8 cellular contexts compared by ENCODE assay signal in genomic region chr19:47257411-47258169, GRCh38. TPM values are rescaled to one million over a fixed set of nuclear protein-coding genes. Genes with fewer than 3 reads are reported as not detected.
A peak's percentile ranks its signal among the peaks of the same experiment; 100 is the strongest.
DNase-seq lines count a peak whose midpoint lies in the region; ATAC-seq and TF ChIP-seq lines count a peak whose summit lies in the region.

No MANE protein-coding gene starts in this region.

- WGBS in stomach, 5 donors, result 2 to 5% (median 4%) methylated on average over 24 to 29 of the region's 29 CpGs

- H3K27ac Mint-ChIP-seq in activated naive CD4-positive, alpha-beta T cell treated with anti-CD3 and anti-CD28 coated beads for 36 hours, result peak overlapping the region; percentile 96
- H3K27ac Mint-ChIP-seq in activated naive CD8-positive, alpha-beta T cell treated with anti-CD3 and anti-CD28 coated beads, Interleukin-2, amount 10 ng/mL, durations not matched to agents 7 days and 5 days, result peak overlapping the region; percentile 96

- intact Hi-C loops in activated naive CD4-positive, alpha-beta T cell treated with anti-CD3 and anti-CD28 coated beads for 36 hours (cut with micrococcal nuclease), result loop anchor here (1.0 to 5.0 kb wide), 7 partner anchors 17 to 540 kb away; partner anchors contain the start of genes ARHGAP35, DHX34, INAFM1 and NAPA
- intact Hi-C loops in stomach (cut with DNase I; ENCODE audit: low total_unique reads), result no loop called here

- no peaks in the 10 kb centered on the region for H3K9me3 Mint-ChIP-seq in activated naive CD4-positive, alpha-beta T cell treated with anti-CD3 and anti-CD28 coated beads for 36 hours
- no peaks in the 10 kb centered on the region for H3K9me3 Mint-ChIP-seq in activated naive CD8-positive, alpha-beta T cell treated with anti-CD3 and anti-CD28 coated beads, Interleukin-2, amount 10 ng/mL, durations not matched to agents 7 days and 5 days

- DNase-seq in activated naive CD4-positive, alpha-beta T cell treated with anti-CD3 and anti-CD28 coated beads for 36 hours, result no peak
- no peak for DNase-seq in activated naive CD4-positive, alpha-beta T cell treated with Interleukin-2 at 50 U/mL for 16 hours
- DNase-seq in activated naive CD8-positive, alpha-beta T cell treated with anti-CD3 and anti-CD28 coated beads, Interleukin-2, amount 10 ng/mL, durations not matched to agents 7 days and 5 days, result no peak
- DNase-seq in stomach (no peak), NCI-H1930 (lab: John Stamatoyannopoulos, UW) (no peak), kidney glomerular epithelial cell (lab: John Stamatoyannopoulos, UW) (no peak)

- H3K27me3 Mint-ChIP-seq in activated naive CD4-positive, alpha-beta T cell treated with anti-CD3 and anti-CD28 coated beads for 36 hours (ENCODE audit: low read depth), result no peaks in the 10 kb centered on the region
- H3K27me3 Mint-ChIP-seq in activated naive CD8-positive, alpha-beta T cell treated with anti-CD3 and anti-CD28 coated beads, Interleukin-2, amount 10 ng/mL, durations not matched to agents 7 days and 5 days, result no peaks in the 10 kb centered on the region

- POLR2A ChIA-PET in activated naive CD8-positive, alpha-beta T cell treated with anti-CD3 and anti-CD28 coated beads, Interleukin-2, amount 10 ng/mL, durations not matched to agents 7 days and 5 days (lab: Charles Lee), result interaction anchor here (1.4 to 2.8 kb wide), 4 partner anchors 15 to 144 kb away, joined by 5 to 63 read pairs (median 21); partner anchors contain the start of genes INAFM1 and ZC3H4

- peak overlapping the region; percentile 68 for H3K4me3 ChIP-seq in iPS-18c (ENCODE audit: insufficient read depth, low read depth, low read length)
- H3K4me3 ChIP-seq in stomach, result peak overlapping the region; percentile 45 to 60 (median 54)

- no peak for TF ChIP-seq CTCF in stomach (IDR thresholded peaks at IDR 0.05)

- TF ChIP-seq EP300 in stomach (IDR thresholded peaks at IDR 0.05), result no peak

- H3K36me3 ChIP-seq in stomach, result peaks cover 37 to 45% (median 44%) of the 10 kb centered on the region in 4 donors

- peak overlapping the region; percentile 88 for H3K4me3 Mint-ChIP-seq in activated naive CD4-positive, alpha-beta T cell treated with anti-CD3 and anti-CD28 coated beads for 36 hours
- H3K4me3 Mint-ChIP-seq in activated naive CD8-positive, alpha-beta T cell treated with anti-CD3 and anti-CD28 coated beads, Interleukin-2, amount 10 ng/mL, durations not matched to agents 7 days and 5 days, result peak overlapping the region; percentile 97

- peaks cover 22 to 49% (median 38%) of the 10 kb centered on the region in 4 donors for H3K4me1 ChIP-seq in stomach

- H3K27me3 ChIP-seq in stomach, result no peaks in the 10 kb centered on the region

- peaks cover 39% of the 10 kb centered on the region for H3K4me1 Mint-ChIP-seq in activated naive CD4-positive, alpha-beta T cell treated with anti-CD3 and anti-CD28 coated beads for 36 hours (ENCODE audit: low read depth)
- peaks cover 30% of the 10 kb centered on the region for H3K4me1 Mint-ChIP-seq in activated naive CD8-positive, alpha-beta T cell treated with anti-CD3 and anti-CD28 coated beads, Interleukin-2, amount 10 ng/mL, durations not matched to agents 7 days and 5 days

- peak in 1 of 4 donors; percentile 36 for TF ChIP-seq POLR2A in stomach (IDR thresholded peaks at IDR 0.05)

- ATAC-seq in activated naive CD8-positive, alpha-beta T cell treated with anti-CD3 and anti-CD28 coated beads, Interleukin-2, amount 10 ng/mL, durations not matched to agents 7 days and 5 days (ENCODE audit: low read depth), result peak; percentile 2
- ATAC-seq in GM19397 (IDR thresholded peaks at IDR 0.05; ENCODE audit: unreplicated experiment), result no peak

- H3K9me3 ChIP-seq in iPS-18c (ENCODE audit: control insufficient read depth, insufficient read depth, low read length), result no peaks in the 10 kb centered on the region
- H3K9me3 ChIP-seq in stomach, result no peaks in the 10 kb centered on the region

- CTCF ChIA-PET in activated naive CD4-positive, alpha-beta T cell treated with anti-CD3 and anti-CD28 coated beads for 36 hours (lab: Charles Lee), result interaction anchor here (2.8 kb wide), 1 partner anchor 10 kb away, joined by 17 read pairs; no protein-coding TSS in a partner anchor

- H3K36me3 Mint-ChIP-seq in activated naive CD4-positive, alpha-beta T cell treated with anti-CD3 and anti-CD28 coated beads for 36 hours (ENCODE audit: low read depth), result peaks cover 44% of the 10 kb centered on the region
- peaks cover 26% of the 10 kb centered on the region for H3K36me3 Mint-ChIP-seq in activated naive CD8-positive, alpha-beta T cell treated with anti-CD3 and anti-CD28 coated beads, Interleukin-2, amount 10 ng/mL, durations not matched to agents 7 days and 5 days

- peak overlapping the region; percentile 87 to 97 (median 96) for H3K27ac ChIP-seq in stomach

RNA-seq across cellular contexts. Expression of gene CCDC9, which starts 1.3 kb away (rescaled TPM):
- 10 to 100 TPM; 43.6 to 47.7 TPM for total RNA-seq in activated naive CD4-positive, alpha-beta T cell treated with anti-CD3 and anti-CD28 coated beads for 36 hours
- total RNA-seq in activated naive CD8-positive, alpha-beta T cell treated with anti-CD3 and anti-CD28 coated beads, Interleukin-2, amount 10 ng/mL, durations not matched to agents 7 days and 5 days, result 10 to 100 TPM; 37.8 to 39.6 TPM
- 10 to 100 TPM; 16.1 to 62.4 (median 21.7) TPM for total RNA-seq in stomach
- 10 to 100 TPM; 14.3 to 35.1 (median 20.9) TPM for polyA plus RNA-seq in stomach

RNA-seq across cellular contexts. Expression of gene INAFM1, which starts 17.1 kb away (rescaled TPM):
- 10 to 100 TPM; 18.7 to 19.9 TPM for total RNA-seq in activated naive CD4-positive, alpha-beta T cell treated with anti-CD3 and anti-CD28 coated beads for 36 hours
- 10 to 100 TPM; 14.2 to 15.4 TPM for total RNA-seq in activated naive CD8-positive, alpha-beta T cell treated with anti-CD3 and anti-CD28 coated beads, Interleukin-2, amount 10 ng/mL, durations not matched to agents 7 days and 5 days
- total RNA-seq in stomach, result 1 to 10 TPM in 4 of 5 donors, not detected in 1; 1.8 to 7.7 (median 4.5) TPM
- polyA plus RNA-seq in stomach, result 10 to 100 TPM; 14.1 to 48.0 (median 18.7) TPM

RNA-seq across cellular contexts. Expression of gene BBC3, which starts 26.6 kb away (rescaled TPM):
- 10 to 100 TPM; 55.9 to 59.5 TPM for total RNA-seq in activated naive CD4-positive, alpha-beta T cell treated with anti-CD3 and anti-CD28 coated beads for 36 hours
- total RNA-seq in activated naive CD8-positive, alpha-beta T cell treated with anti-CD3 and anti-CD28 coated beads, Interleukin-2, amount 10 ng/mL, durations not matched to agents 7 days and 5 days, result 10 to 100 TPM; 29.5 to 29.9 TPM
- 10 to 100 TPM in 4 of 5 donors, 1 to 10 TPM in 1; 2.9 to 69.2 (median 17.0) TPM for total RNA-seq in stomach
- polyA plus RNA-seq in stomach, result 1 to 10 TPM; 6.0 to 9.8 (median 8.7) TPM

RNA-seq across cellular contexts. Expression of gene C5AR1, which starts 52.1 kb away (rescaled TPM):
- total RNA-seq in activated naive CD4-positive, alpha-beta T cell treated with anti-CD3 and anti-CD28 coated beads for 36 hours, result under 1 TPM in 1 of 2 experiments, not detected in 1; 0.19 TPM
- 1 to 10 TPM; 4.0 to 4.6 TPM for total RNA-seq in activated naive CD8-positive, alpha-beta T cell treated with anti-CD3 and anti-CD28 coated beads, Interleukin-2, amount 10 ng/mL, durations not matched to agents 7 days and 5 days
- total RNA-seq in stomach, result 10 to 100 TPM in 1 of 5 donors, 1 to 10 TPM in 3, under 1 TPM in 1; 0.45 to 15.2 (median 1.9) TPM
- 1 to 10 TPM; 2.3 to 7.2 (median 3.5) TPM for polyA plus RNA-seq in stomach
